In genomic region chr10:132938472-132939329, GRCh38 we compare ENCODE assay signal across 9 cellular contexts. TPM values are rescaled to one million over a fixed set of nuclear protein-coding genes. Genes with fewer than 3 reads are reported as not detected.
DNase-seq lines count a peak whose midpoint lies in the region; ATAC-seq and TF ChIP-seq lines count a peak whose summit lies in the region.
"Had no signal": no experiment of that assay in that cellular context is flagged by ENCODE, and none has a peak within 500 bp of the region (broad histone marks: within the 10 kb centered on the region; RNA-seq: fewer than 3 reads in every experiment).

No MANE protein-coding gene starts in this region.

- no peak for ATAC-seq in HG03097 (IDR thresholded peaks at IDR 0.05; ENCODE audit: low FRiP score, unreplicated experiment)

- H3K36me3 ChIP-seq in MG63, result no peaks in the 10 kb centered on the region

- H3K4me3 ChIP-seq in GM12865 (ENCODE audit: low read depth, low read length), result no peak overlapping the region
- no peak overlapping the region for H3K4me3 ChIP-seq in MG63

- H3K27me3 ChIP-seq in MG63, result no peaks in the 10 kb centered on the region

- DNase-seq in AG20443 (ENCODE audit: low spot score), result peak; percentile 28
- DNase-seq in GM12865 (ENCODE audit: low read depth), result no peak
- peak; percentile 42 for DNase-seq in SK-N-DZ (ENCODE audit: low spot score)
- DNase-seq in islet precursor cell, result peak; percentile 86
- no peak for DNase-seq in MG63
- DNase-seq in SKM-1 (lab: John Stamatoyannopoulos, UW; ENCODE audit: unreplicated experiment), result no peak
- no peak for DNase-seq in NK-92 (lab: John Stamatoyannopoulos, UW; ENCODE audit: unreplicated experiment)
- DNase-seq: retina had no signal

- TF ChIP-seq CTCF in GM12865 (IDR thresholded peaks at IDR 0.05; ENCODE audit: insufficient read depth, low read depth, low read length, missing control alignments), result peak; percentile 8

- no peaks in the 10 kb centered on the region for H3K9me3 ChIP-seq in MG63

RNA-seq across cellular contexts. Expression of gene CFAP46, which starts 3.7 kb away (rescaled TPM):
- 0.02 and 0.08 TPM in 2 replicates for polyA plus RNA-seq in SK-N-DZ (2014; cell fraction: cytosol; rRNA removed)
- polyA plus RNA-seq in SK-N-DZ (2014; cell fraction: nucleus; rRNA removed), result not detected in 2 replicates
- 0.33 TPM in 1 of 2 replicates, not detected in the other for total RNA-seq in MG63 (2014; rRNA removed; shearing (Covaris generic); ENCODE audit: low replicate concordance)

Comparison
In these comparisons a context has a peak if more than half of its experiments do, and no peak if none do; other contexts are left out.
1. DNase-seq: peak in AG20443 (single experiment), SK-N-DZ (single experiment) and islet precursor cell (single experiment); none in GM12865 (single experiment), MG63 (single experiment), SKM-1 (single experiment) and NK-92 (single experiment).